2 cellular contexts compared by ENCODE assay signal in genomic region chr7:4820405-4820967, GRCh38.
TF ChIP-seq lines count a peak whose summit lies in the region.

No MANE protein-coding gene starts in this region.

TF ChIP-seq in SK-N-SH, 30 proteins besides CTCF, POLR2A, EP300 and RAD21 (continued from another document):
- TF ChIP-seq, protein P1, sequence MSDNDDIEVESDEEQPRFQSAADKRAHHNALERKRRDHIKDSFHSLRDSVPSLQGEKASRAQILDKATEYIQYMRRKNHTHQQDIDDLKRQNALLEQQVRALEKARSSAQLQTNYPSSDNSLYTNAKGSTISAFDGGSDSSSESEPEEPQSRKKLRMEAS (IDR thresholded peaks at IDR 0.05; ENCODE audit: low read depth) = no peak
- TF ChIP-seq FOSL2 (IDR thresholded peaks at IDR 0.05; ENCODE audit: borderline replicate concordance, low read depth) (no peak), FOXJ3 (CRISPR knock-in tag; IDR thresholded peaks at IDR 0.05) (no peak), SIN3A (IDR thresholded peaks at IDR 0.05; ENCODE audit: borderline replicate concordance, low read depth, low read length) (no peak), ZBTB33 (IDR thresholded peaks at IDR 0.05; ENCODE audit: borderline replicate concordance, low read depth) (no peak), RCOR1 (IDR thresholded peaks at IDR 0.05; ENCODE audit: low read length) (no peak), EZH2phosphoT487 (IDR thresholded peaks at IDR 0.05; ENCODE audit: borderline replicate concordance, low read depth) (no peak), JUND (IDR thresholded peaks at IDR 0.05) (no peak), NFIC (IDR thresholded peaks at IDR 0.05; ENCODE audit: borderline replicate concordance) (no peak), RXRA (IDR thresholded peaks at IDR 0.05; ENCODE audit: borderline replicate concordance, low read depth) (no peak), REST (IDR thresholded peaks at IDR 0.05; ENCODE audit: low read depth, low read length) (no peak), POLR2AphosphoS5 (IDR thresholded peaks at IDR 0.05; ENCODE audit: low read depth, low read length) (no peak), IRF3 (IDR thresholded peaks at IDR 0.05; ENCODE audit: low read depth, low read length) (no peak), MEF2A (IDR thresholded peaks at IDR 0.05; ENCODE audit: borderline replicate concordance, low read depth) (no peak), TCF12 (IDR thresholded peaks at IDR 0.05) (no peak), SMC3 (IDR thresholded peaks at IDR 0.05; ENCODE audit: low read depth, low read length) (no peak), YY1 (IDR thresholded peaks at IDR 0.05; ENCODE audit: low read depth) (no peak)

TF ChIP-seq in SK-N-SH treated with all-trans-retinoic acid at 6 μM for 48 hours, 23 proteins besides CTCF, POLR2A, EP300 and RAD21:
- TF ChIP-seq TSHZ2 (CRISPR knock-in tag; IDR thresholded peaks at IDR 0.05) = no peak
